In the genomic region with DNA sequence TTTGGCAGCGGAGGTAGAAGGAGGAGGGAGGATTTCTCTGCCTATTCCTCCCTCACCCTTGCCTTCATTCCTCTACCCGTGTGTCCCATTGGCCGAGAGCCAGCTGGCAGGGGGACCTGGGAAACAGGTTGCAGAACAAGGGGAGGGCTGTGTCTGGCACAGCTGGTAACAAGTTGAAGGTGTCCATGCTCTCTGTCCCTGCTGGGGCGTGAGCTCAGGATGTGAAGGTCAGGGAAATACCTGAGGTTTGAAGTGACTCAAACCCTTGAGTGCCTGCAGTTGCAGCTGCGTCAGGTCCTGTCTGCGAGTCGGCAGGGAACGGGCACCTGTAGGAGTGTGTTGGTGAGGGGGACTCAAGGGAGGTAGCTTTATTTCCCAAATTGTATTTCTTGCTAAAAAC, we compare ENCODE assay signal across 14 cellular contexts. TPM values are rescaled to one million over a fixed set of nuclear protein-coding genes. Genes with fewer than 3 reads are reported as not detected.
DNase-seq lines count a peak whose midpoint lies in the region; ATAC-seq and TF ChIP-seq lines count a peak whose summit lies in the region.
"Had no signal": no experiment of that assay in that cellular context is flagged by ENCODE, and none has a peak within 500 bp of the region (broad histone marks: within the 10 kb centered on the region; RNA-seq: fewer than 3 reads in every experiment).

No MANE protein-coding gene starts in this region.

- TF ChIP-seq CTCF in foreskin keratinocyte (conservative IDR thresholded peaks at IDR 0.05), result no peak
- no peak for TF ChIP-seq CTCF in parathyroid adenoma (IDR thresholded peaks at IDR 0.05)
- TF ChIP-seq CTCF in GM10248 (IDR thresholded peaks at IDR 0.05; ENCODE audit: control extremely low read depth, extremely low read depth, low read depth, missing control alignments), result no peak
- TF ChIP-seq CTCF in CD14-positive monocyte (IDR thresholded peaks at IDR 0.05), result no peak
- TF ChIP-seq CTCF in uterus (IDR thresholded peaks at IDR 0.05), result no peak
- TF ChIP-seq CTCF in tibial nerve (IDR thresholded peaks at IDR 0.05), result no peak

- peak overlapping the region in 1 of 7 donors; percentile 28 for H3K27ac Mint-ChIP-seq in CD14-positive monocyte
- H3K27ac Mint-ChIP-seq: activated T-helper 1 cell treated with anti-CD3 and anti-CD28 coated beads, Interleukin-12 subunit alpha, Interleukin-12 subunit beta, Interleukin-2, Interleukin-4 antibody, amounts not matched to agents 30 ng/mL and 10 ng/mL and 1 ng/mL, durations not matched to agents 14 hours and 24 hours and 36 hours; nephron progenitor cell had no signal

- H3K27ac ChIP-seq in foreskin keratinocyte (no peak overlapping the region), parathyroid adenoma (no peak overlapping the region), uterus (no peak overlapping the region), tibial nerve (peak overlapping the region in 1 of 4 donors; percentile 19)
- H3K27ac ChIP-seq: esophagus muscularis mucosa, SJSA1 had no signal

- H3K4me2 ChIP-seq in parathyroid adenoma (ENCODE audit: low read length), result peak overlapping the region; percentile 42

- H3K27me3 Mint-ChIP-seq in CD14-positive monocyte (ENCODE audit: low read depth in 3 of 3), result no peaks in the 10 kb centered on the region

- no peaks in the 10 kb centered on the region for H3K9me3 ChIP-seq in parathyroid adenoma (ENCODE audit: control insufficient read depth, low read length)
- no peaks in the 10 kb centered on the region for H3K9me3 ChIP-seq in uterus
- no peaks in the 10 kb centered on the region for H3K9me3 ChIP-seq in tibial nerve
- H3K9me3 ChIP-seq: esophagus muscularis mucosa, SJSA1 had no signal

- H3K4me3 ChIP-seq in parathyroid adenoma (ENCODE audit: low read depth, low read length), result no peak overlapping the region
- no peak overlapping the region for H3K4me3 ChIP-seq in uterus
- no peak overlapping the region for H3K4me3 ChIP-seq in tibial nerve
- H3K4me3 ChIP-seq: esophagus muscularis mucosa, SJSA1 had no signal

- POLR2A ChIA-PET in GM10248 (lab: Yijun Ruan, JAX), result no interaction called here

- WGBS in tibial nerve, 2 donors, result 78 to 88% methylated on average over 8 of the region's 8 CpGs

- peaks cover 45 to 87% of the 10 kb centered on the region in 2 donors for H3K36me3 Mint-ChIP-seq in CD14-positive monocyte

- H3K4me1 Mint-ChIP-seq in CD14-positive monocyte, result peaks cover 4% of the 10 kb centered on the region
- H3K4me1 Mint-ChIP-seq: nephron progenitor cell had no signal

- H3K4me3 Mint-ChIP-seq in CD14-positive monocyte, result no peak overlapping the region
- H3K4me3 Mint-ChIP-seq: activated T-helper 1 cell treated with anti-CD3 and anti-CD28 coated beads, Interleukin-12 subunit alpha, Interleukin-12 subunit beta, Interleukin-2, Interleukin-4 antibody, amounts not matched to agents 30 ng/mL and 10 ng/mL and 1 ng/mL, durations not matched to agents 14 hours and 24 hours and 36 hours; nephron progenitor cell had no signal

- CTCF ChIA-PET in GM10248 (lab: Yijun Ruan, JAX), result no interaction called here

- in situ Hi-C loops in G401 (cut with HindIII; ENCODE audit: low sequenced_read_pairs), result no loop called here

- no peaks in the 10 kb centered on the region for H3K9me3 Mint-ChIP-seq in CD14-positive monocyte
- H3K9me3 Mint-ChIP-seq: activated T-helper 1 cell treated with anti-CD3 and anti-CD28 coated beads, Interleukin-12 subunit alpha, Interleukin-12 subunit beta, Interleukin-2, Interleukin-4 antibody, amounts not matched to agents 30 ng/mL and 10 ng/mL and 1 ng/mL, durations not matched to agents 14 hours and 24 hours and 36 hours; nephron progenitor cell had no signal

- TF ChIP-seq POLR2A in uterus (IDR thresholded peaks at IDR 0.05) (no peak), tibial nerve (IDR thresholded peaks at IDR 0.05) (no peak)

- no peak for TF ChIP-seq EP300 in tibial nerve (IDR thresholded peaks at IDR 0.05)

- peak; percentile 47 for ATAC-seq in foreskin keratinocyte
- ATAC-seq: activated CD4-positive, CD25-positive, alpha-beta regulatory T cell treated with anti-CD3 and anti-CD28 coated beads, Interleukin-2, amount 50 U/mL, for 24 hours had no signal

- no peaks in the 10 kb centered on the region for H3K79me2 ChIP-seq in parathyroid adenoma

- DNase-seq in G401 (ENCODE audit: low spot score) (peak; percentile 83), NCI-H69 (lab: John Stamatoyannopoulos, UW) (peak; percentile 83), foreskin keratinocyte (peak; percentile 37 to 71), GM10248 (ENCODE audit: extremely low spot score) (no peak), CD14-positive monocyte (ENCODE audit: low spot score) (no peak), uterus (no peak), tibial nerve (ENCODE audit: low spot score in 2 of 2) (no peak)
- DNase-seq: IMR-90, nephron progenitor cell had no signal

- H3K27me3 ChIP-seq in foreskin keratinocyte (no peaks in the 10 kb centered on the region), parathyroid adenoma (ENCODE audit: control insufficient read depth, insufficient read depth, low read length) (no peaks in the 10 kb centered on the region), uterus (no peaks in the 10 kb centered on the region), tibial nerve (no peaks in the 10 kb centered on the region)
- H3K27me3 ChIP-seq: esophagus muscularis mucosa, SJSA1 had no signal

- H3K9ac ChIP-seq in parathyroid adenoma, result no peak overlapping the region

- intact Hi-C loops in CD14-positive monocyte (cut with micrococcal nuclease) (no loop called here), uterus (cut with DNase I; ENCODE audit: low total_unique reads) (no loop called here)

- H3K4me1 ChIP-seq in foreskin keratinocyte (no peaks in the 10 kb centered on the region), parathyroid adenoma (no peaks in the 10 kb centered on the region), uterus (no peaks in the 10 kb centered on the region), tibial nerve (no peaks in the 10 kb centered on the region)
- H3K4me1 ChIP-seq: esophagus muscularis mucosa had no signal

- H3K36me3 ChIP-seq in parathyroid adenoma (ENCODE audit: control insufficient read depth, insufficient read depth, low read length) (no peaks in the 10 kb centered on the region), uterus (no peaks in the 10 kb centered on the region), tibial nerve (peaks cover 0 to 89% (median 6%) of the 10 kb centered on the region in 3 donors)

- no peak overlapping the region for H2AFZ ChIP-seq in parathyroid adenoma

RNA-seq across cellular contexts. Expression of a gene that starts 16.2 kb away (rescaled TPM):
- total RNA-seq in G401 (2014; rRNA removed; shearing (Covaris generic)), result 7.8 and 20.5 TPM in 2 replicates
- total RNA-seq in foreskin keratinocyte (15.2 and 17.6 TPM in 2 replicates), uterus (10 to 100 TPM; 13.2 to 36.5 (median 34.0) TPM), tibial nerve (10 to 100 TPM; 25.3 to 56.7 (median 34.2) TPM)
- polyA plus RNA-seq in foreskin keratinocyte (10.9 and 11.7 TPM in 2 replicates), CD14-positive monocyte (1 to 10 TPM; 1.9 to 5.9 TPM)

RNA-seq across cellular contexts. Expression of a gene that starts 24.5 kb away (rescaled TPM):
- 43.6 and 54.3 TPM in 2 replicates for total RNA-seq in G401 (2014; rRNA removed; shearing (Covaris generic))
- total RNA-seq in foreskin keratinocyte, result 43.9 and 51.9 TPM in 2 replicates
- polyA plus RNA-seq in foreskin keratinocyte, result 70.8 and 80.8 TPM in 2 replicates
- 10 to 100 TPM in 1 of 2 donors, 1 to 10 TPM in 1; 8.0 to 25.9 TPM for polyA plus RNA-seq in CD14-positive monocyte
- total RNA-seq in uterus, result 100 to 1,000 TPM in 1 of 4 donors, 10 to 100 TPM in 3; 35.1 to 126 (median 81.8) TPM
- 100 to 1,000 TPM; 117 to 175 (median 129) TPM for total RNA-seq in tibial nerve

RNA-seq across cellular contexts. Expression of a gene that starts 28.3 kb away (rescaled TPM):
- 24.4 and 29.1 TPM in 2 replicates for total RNA-seq in G401 (2014; rRNA removed; shearing (Covaris generic))
- total RNA-seq in foreskin keratinocyte (18.4 and 20.2 TPM in 2 replicates), uterus (10 to 100 TPM in 1 of 4 donors, 1 to 10 TPM in 2, not detected in 1; 1.0 to 10.2 (median 9.7) TPM), tibial nerve (10 to 100 TPM in 1 of 4 donors, 1 to 10 TPM in 3; 4.7 to 12.0 (median 6.7) TPM)
- polyA plus RNA-seq in foreskin keratinocyte (17.9 and 21.0 TPM in 2 replicates), CD14-positive monocyte (1 to 10 TPM; 5.4 to 5.9 TPM)

RNA-seq across cellular contexts. Expression of a gene that starts 58.0 kb away (rescaled TPM):
- 21.5 and 22.7 TPM in 2 replicates for total RNA-seq in G401 (2014; rRNA removed; shearing (Covaris generic))
- 9.0 and 9.6 TPM in 2 replicates for total RNA-seq in foreskin keratinocyte
- 10.1 and 10.9 TPM in 2 replicates for polyA plus RNA-seq in foreskin keratinocyte
- 10 to 100 TPM; 12.2 to 15.0 TPM for polyA plus RNA-seq in CD14-positive monocyte
- total RNA-seq in uterus, result 10 to 100 TPM; 20.0 to 42.4 (median 27.4) TPM
- 10 to 100 TPM; 42.7 to 81.8 (median 63.2) TPM for total RNA-seq in tibial nerve

RNA-seq across cellular contexts. Expression of a gene that starts 58.6 kb away (rescaled TPM):
- 215 and 261 TPM in 2 replicates for total RNA-seq in G401 (2014; rRNA removed; shearing (Covaris generic))
- total RNA-seq in foreskin keratinocyte, result 106 and 109 TPM in 2 replicates
- 119 and 126 TPM in 2 replicates for polyA plus RNA-seq in foreskin keratinocyte
- polyA plus RNA-seq in CD14-positive monocyte, result 10 to 100 TPM; 11.7 to 12.4 TPM
- 100 to 1,000 TPM in 1 of 4 donors, 10 to 100 TPM in 3; 28.9 to 107 (median 62.1) TPM for total RNA-seq in uterus
- total RNA-seq in tibial nerve, result 10 to 100 TPM; 38.0 to 50.1 (median 44.0) TPM

Comparison
In these comparisons a context has a peak if more than half of its experiments do, and no peak if none do; other contexts are left out.
1. DNase-seq: peak in G401 (single experiment), NCI-H69 (single experiment) and foreskin keratinocyte (2 of 2); none in GM10248 (single experiment), CD14-positive monocyte (single experiment), uterus (0 of 2) and tibial nerve (0 of 2).